In genomic region chr20:11861479-11861878, GRCh38 we compare ENCODE assay signal across 15 cellular contexts. TPM values are rescaled to one million over a fixed set of nuclear protein-coding genes. Genes with fewer than 3 reads are reported as not detected.
DNase-seq lines count a peak whose midpoint lies in the region; ATAC-seq and TF ChIP-seq lines count a peak whose summit lies in the region.
"Had no signal": no experiment of that assay in that cellular context is flagged by ENCODE, and none has a peak within 500 bp of the region (broad histone marks: within the 10 kb centered on the region; RNA-seq: fewer than 3 reads in every experiment).

No MANE protein-coding gene starts in this region.

- WGBS in adrenal gland, 4 donors, result 18 to 28% (median 25%) methylated on average over 3 of the region's 3 CpGs
- 4 to 13% methylated on average over 3 of the region's 3 CpGs for WGBS in body of pancreas, 2 donors

- ATAC-seq in body of pancreas, result peak; percentile 30

- no peaks in the 10 kb centered on the region for H3K79me2 ChIP-seq in osteoblast (ENCODE audit: insufficient read depth, low read length)

- peak in 6 of 7 donors; percentile 29 to 63 (median 41) for DNase-seq in adrenal gland
- no peak for DNase-seq in body of pancreas
- peak; percentile 49 for DNase-seq in osteoblast (ENCODE audit: insufficient read length, low spot score, missing footprints)
- DNase-seq in type B pancreatic cell (ENCODE audit: extremely low spot score, unreplicated experiment), result no peak
- no peak for DNase-seq in stimulated activated naive CD4-positive, alpha-beta T cell (lab: John Stamatoyannopoulos, UW)
- no peak for DNase-seq in iPS-NIHi11 (ENCODE audit: low spot score)
- DNase-seq: C1 segment of cervical spinal cord; Calu3; CD4-positive, alpha-beta memory T cell; COR-L47; DMS53; DMS79 treated with DMSO at 0.1 percent for 48 hours; GF-D8; GOT3 had no signal

- no peak for TF ChIP-seq CTCF in adrenal gland (IDR thresholded peaks at IDR 0.05)
- no peak for TF ChIP-seq CTCF in body of pancreas (IDR thresholded peaks at IDR 0.05)
- no peak for TF ChIP-seq CTCF in osteoblast (IDR thresholded peaks at IDR 0.05; ENCODE audit: extremely low read depth, low read depth, low read length)
- TF ChIP-seq CTCF in type B pancreatic cell (conservative IDR thresholded peaks at IDR 0.05), result no peak

- H3K4me3 ChIP-seq in adrenal gland (no peak overlapping the region), body of pancreas (no peak overlapping the region), osteoblast (ENCODE audit: insufficient read depth, low read length) (no peak overlapping the region)
- H3K4me3 ChIP-seq: HAP-1 had no signal

- H3K9me3 ChIP-seq in adrenal gland (replicated peaks in 1 of 3) (no peaks in the 10 kb centered on the region), body of pancreas (no peaks in the 10 kb centered on the region), osteoblast (ENCODE audit: low read depth, low read length) (no peaks in the 10 kb centered on the region)
- H3K9me3 ChIP-seq: HAP-1 had no signal

- H2AFZ ChIP-seq in osteoblast (ENCODE audit: low read length), result no peak overlapping the region

- H3K4me2 ChIP-seq in osteoblast (ENCODE audit: insufficient read depth, low read length), result no peak overlapping the region

- no peaks in the 10 kb centered on the region for H4K20me1 ChIP-seq in osteoblast (ENCODE audit: insufficient read depth, low read length)

- no peaks in the 10 kb centered on the region for H3K4me1 Mint-ChIP-seq in type B pancreatic cell (ENCODE audit: unreplicated experiment)
- H3K4me1 Mint-ChIP-seq: CD4-positive, alpha-beta memory T cell had no signal

- peaks cover 0 to 13% of the 10 kb centered on the region in 2 donors for H3K4me1 ChIP-seq in adrenal gland (replicated peaks in 1 of 2)
- H3K4me1 ChIP-seq in body of pancreas, result peaks cover 7% of the 10 kb centered on the region
- H3K4me1 ChIP-seq in osteoblast (ENCODE audit: insufficient read depth, low read length), result no peaks in the 10 kb centered on the region

- H3K27me3 ChIP-seq in adrenal gland (no peaks in the 10 kb centered on the region), body of pancreas (no peaks in the 10 kb centered on the region), osteoblast (ENCODE audit: insufficient read depth, low read length) (peaks cover 12% of the 10 kb centered on the region)

- TF ChIP-seq POLR2A in adrenal gland (IDR thresholded peaks at IDR 0.05) (no peak), body of pancreas (IDR thresholded peaks at IDR 0.05) (no peak)

- H3K9me3 Mint-ChIP-seq in type B pancreatic cell, result peaks cover 6% of the 10 kb centered on the region

- H3K27ac Mint-ChIP-seq in type B pancreatic cell, result peak overlapping the region; percentile 25
- H3K27ac Mint-ChIP-seq: CD4-positive, alpha-beta memory T cell had no signal

- H3K36me3 ChIP-seq in adrenal gland (replicated peaks in 1 of 2) (no peaks in the 10 kb centered on the region), body of pancreas (replicated peaks in 1 of 2; ENCODE audit: insufficient read depth in 1 of 2, low read depth in 2 of 2) (no peaks in the 10 kb centered on the region), osteoblast (ENCODE audit: insufficient read depth, low read length) (no peaks in the 10 kb centered on the region)
- H3K36me3 ChIP-seq: HAP-1 had no signal

- H3K27ac ChIP-seq in adrenal gland, result no peak overlapping the region
- no peak overlapping the region for H3K27ac ChIP-seq in body of pancreas
- H3K27ac ChIP-seq in osteoblast (ENCODE audit: low read depth, low read length), result no peak overlapping the region

- no peaks in the 10 kb centered on the region for H3K27me3 Mint-ChIP-seq in type B pancreatic cell
- H3K27me3 Mint-ChIP-seq: CD4-positive, alpha-beta memory T cell had no signal

- no peak overlapping the region for H3K4me3 Mint-ChIP-seq in type B pancreatic cell
- H3K4me3 Mint-ChIP-seq: CD4-positive, alpha-beta memory T cell had no signal

- no peaks in the 10 kb centered on the region for H3K36me3 Mint-ChIP-seq in type B pancreatic cell
- H3K36me3 Mint-ChIP-seq: CD4-positive, alpha-beta memory T cell had no signal

- intact Hi-C loops in adrenal gland (cut with DNase I) (no loop called here), body of pancreas (cut with DNase I) (no loop called here)

RNA-seq across cellular contexts. Expression of gene BTBD3, which starts 56.2 kb away (rescaled TPM):
- 10 to 100 TPM; 32.1 to 75.7 (median 50.0) TPM for total RNA-seq in adrenal gland
- polyA plus RNA-seq in adrenal gland, result 10 to 100 TPM; 18.2 to 50.7 (median 18.5) TPM
- 10 to 100 TPM; 23.1 to 48.8 TPM for total RNA-seq in body of pancreas
- 17.4 and 18.9 TPM in 2 replicates for total RNA-seq in osteoblast
- total RNA-seq in type B pancreatic cell (ENCODE audit: low replicate concordance), result 75.8 and 114 TPM in 2 replicates

Comparison
In these comparisons a context has a peak if more than half of its experiments do, and no peak if none do; other contexts are left out.
1. DNase-seq: peak in adrenal gland (6 of 7) and osteoblast (single experiment); none in body of pancreas (0 of 4), type B pancreatic cell (single experiment), stimulated activated naive CD4-positive, alpha-beta T cell (0 of 6) and iPS-NIHi11 (single experiment).